Comparison of ENCODE assay signal across 15 cellular contexts in the genomic region with DNA sequence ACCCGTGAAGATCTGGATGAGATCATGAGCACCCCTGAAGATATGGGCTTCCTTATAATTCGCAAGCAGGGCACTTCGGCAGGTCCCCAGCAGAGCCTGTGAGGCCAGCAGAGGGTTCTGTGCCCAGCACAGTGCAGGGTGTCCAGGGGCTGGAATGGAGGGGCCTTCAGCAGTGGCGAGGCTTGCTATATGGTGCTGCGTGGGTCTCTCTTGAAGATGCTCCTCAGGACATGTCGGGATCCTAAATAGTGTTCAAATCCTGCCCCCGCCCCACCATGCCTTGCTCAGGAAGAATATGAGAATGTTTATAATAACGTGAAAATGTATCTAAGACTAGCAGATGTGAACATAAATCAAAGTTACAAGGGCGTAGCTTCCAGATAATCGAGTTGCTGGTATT.
DNase-seq lines count a peak whose midpoint lies in the region; ATAC-seq and TF ChIP-seq lines count a peak whose summit lies in the region.
"Had no signal": no experiment of that assay in that cellular context is flagged by ENCODE, and none has a peak within 500 bp of the region (broad histone marks: within the 10 kb centered on the region; RNA-seq: fewer than 3 reads in every experiment).

No MANE protein-coding gene starts in this region.

- no peak overlapping the region for H3K4me3 Mint-ChIP-seq in central memory CD8-positive, alpha-beta T cell
- H3K4me3 Mint-ChIP-seq in natural killer cell treated with Interleukin-12 subunit alpha and Interleukin-12 subunit beta and Interleukin-15 and Interleukin-18, amount 100 ng/mL, for 72 hours, result no peak overlapping the region
- H3K4me3 Mint-ChIP-seq: naive B cell had no signal

- no peaks in the 10 kb centered on the region for H3K9me3 Mint-ChIP-seq in central memory CD8-positive, alpha-beta T cell
- no peaks in the 10 kb centered on the region for H3K9me3 Mint-ChIP-seq in natural killer cell treated with Interleukin-12 subunit alpha and Interleukin-12 subunit beta and Interleukin-15 and Interleukin-18, amount 100 ng/mL, for 72 hours
- H3K9me3 Mint-ChIP-seq: naive B cell had no signal

- H3K9me3 ChIP-seq in heart left ventricle, result no peaks in the 10 kb centered on the region
- H3K9me3 ChIP-seq in uterus, result no peaks in the 10 kb centered on the region
- H3K9me3 ChIP-seq in testis, result no peaks in the 10 kb centered on the region
- no peaks in the 10 kb centered on the region for H3K9me3 ChIP-seq in left lung
- H3K9me3 ChIP-seq: Peyer's patch had no signal

- H3K27me3 Mint-ChIP-seq in central memory CD8-positive, alpha-beta T cell, result no peaks in the 10 kb centered on the region
- H3K27me3 Mint-ChIP-seq in natural killer cell treated with Interleukin-12 subunit alpha and Interleukin-12 subunit beta and Interleukin-15 and Interleukin-18, amount 100 ng/mL, for 72 hours, result no peaks in the 10 kb centered on the region
- H3K27me3 Mint-ChIP-seq: naive B cell had no signal

- H3K27ac Mint-ChIP-seq in central memory CD8-positive, alpha-beta T cell (ENCODE audit: low read depth), result peak overlapping the region; percentile 24
- peak overlapping the region; percentile 18 to 49 for H3K27ac Mint-ChIP-seq in natural killer cell treated with Interleukin-12 subunit alpha and Interleukin-12 subunit beta and Interleukin-15 and Interleukin-18, amount 100 ng/mL, for 72 hours

- TF ChIP-seq CTCF in heart left ventricle (IDR thresholded peaks at IDR 0.05) (no peak), uterus (IDR thresholded peaks at IDR 0.05) (no peak), foreskin keratinocyte (conservative IDR thresholded peaks at IDR 0.05) (no peak), testis (IDR thresholded peaks at IDR 0.05) (no peak), left lung (IDR thresholded peaks at IDR 0.05) (no peak)

- H3K27me3 ChIP-seq in heart left ventricle (no peaks in the 10 kb centered on the region), uterus (no peaks in the 10 kb centered on the region), foreskin keratinocyte (no peaks in the 10 kb centered on the region), testis (no peaks in the 10 kb centered on the region), left lung (no peaks in the 10 kb centered on the region)
- H3K27me3 ChIP-seq: Peyer's patch had no signal

- H3K4me1 ChIP-seq in heart left ventricle (peaks cover 8 to 100% (median 89%) of the 10 kb centered on the region in 12 donors), uterus (peaks cover 13 to 26% of the 10 kb centered on the region in 2 donors), foreskin keratinocyte (no peaks in the 10 kb centered on the region), testis (peaks cover 9% of the 10 kb centered on the region), left lung (peaks cover 26 to 91% of the 10 kb centered on the region in 2 donors)

- H3K27ac ChIP-seq in heart left ventricle (peak overlapping the region in 11 of 12 donors; percentile 23 to 86 (median 81)), uterus (peak overlapping the region; percentile 80 to 91), foreskin keratinocyte (no peak overlapping the region), testis (no peak overlapping the region), left lung (no peak overlapping the region)

- H3K36me3 ChIP-seq in heart left ventricle, result peaks cover 0 to 51% (median 12%) of the 10 kb centered on the region in 9 donors
- no peaks in the 10 kb centered on the region for H3K36me3 ChIP-seq in uterus
- H3K36me3 ChIP-seq in testis (ENCODE audit: low read depth, missing control alignments), result no peaks in the 10 kb centered on the region
- H3K36me3 ChIP-seq in left lung, result peaks cover 0 to 47% of the 10 kb centered on the region in 2 donors

- intact Hi-C loops in heart left ventricle (cut with DNase I), result loop anchor here in 5 of 10 donors (2.0 to 10.0 kb wide), 4 partner anchors 35 to 223 kb away; no protein-coding TSS in a partner anchor
- intact Hi-C loops in cardiac septum (cut with DNase I), result no loop called here
- intact Hi-C loops in uterus (cut with DNase I; ENCODE audit: low total_unique reads), result no loop called here
- intact Hi-C loops in testis (cut with DNase I; ENCODE audit: low total_unique reads), result no loop called here
- intact Hi-C loops in left lung (cut with DNase I), result no loop called here

- TF ChIP-seq POLR2A in heart left ventricle (IDR thresholded peaks at IDR 0.05) (no peak), uterus (IDR thresholded peaks at IDR 0.05) (no peak), testis (IDR thresholded peaks at IDR 0.05) (no peak)

- WGBS in heart left ventricle, 4 donors, result 92 to 94% (median 93%) methylated on average over 10 of the region's 10 CpGs
- WGBS in testis, 2 donors, result 88 to 92% methylated on average over 9 to 10 of the region's 10 CpGs

- peaks cover 29% of the 10 kb centered on the region for H3K36me3 Mint-ChIP-seq in central memory CD8-positive, alpha-beta T cell (ENCODE audit: insufficient read depth)
- H3K36me3 Mint-ChIP-seq in natural killer cell treated with Interleukin-12 subunit alpha and Interleukin-12 subunit beta and Interleukin-15 and Interleukin-18, amount 100 ng/mL, for 72 hours, result peaks cover 4% of the 10 kb centered on the region
- H3K36me3 Mint-ChIP-seq: naive B cell had no signal

- peaks cover 72% of the 10 kb centered on the region for H3K4me1 Mint-ChIP-seq in central memory CD8-positive, alpha-beta T cell
- peaks cover 35 to 41% of the 10 kb centered on the region in 2 donors for H3K4me1 Mint-ChIP-seq in natural killer cell treated with Interleukin-12 subunit alpha and Interleukin-12 subunit beta and Interleukin-15 and Interleukin-18, amount 100 ng/mL, for 72 hours (ENCODE audit: low read depth in 2 of 2)

- H3K4me3 ChIP-seq in heart left ventricle (no peak overlapping the region), uterus (no peak overlapping the region), testis (no peak overlapping the region), left lung (no peak overlapping the region)
- H3K4me3 ChIP-seq: Peyer's patch had no signal

- ATAC-seq in heart left ventricle (no peak), foreskin keratinocyte (no peak), left lung (no peak)
- ATAC-seq in central memory CD8-positive, alpha-beta T cell (replicated peaks; ENCODE audit: extremely low read depth, poor library complexity, severe bottlenecking), result no peak
- no peak for ATAC-seq in natural killer cell treated with Interleukin-12 subunit alpha and Interleukin-12 subunit beta and Interleukin-15 and Interleukin-18, amount 100 ng/mL, for 72 hours
- ATAC-seq: stimulated activated naive CD8-positive, alpha-beta T cell treated with anti-CD3 and anti-CD28 coated beads, Interleukin-15, Interleukin-2, amounts not matched to agents 100 U/mL and 50 U/mL, for 24 hours had no signal

- DNase-seq in heart left ventricle (no peak), cardiac septum (ENCODE audit: low spot score) (no peak), uterus (no peak), foreskin keratinocyte (no peak), testis (no peak), left lung (no peak)
- DNase-seq in central memory CD8-positive, alpha-beta T cell (ENCODE audit: low spot score in 2 of 2), result no peak
- DNase-seq in natural killer cell treated with Interleukin-12 subunit alpha and Interleukin-12 subunit beta and Interleukin-15 and Interleukin-18, amount 100 ng/mL, for 72 hours (ENCODE audit: low spot score), result no peak
- DNase-seq: COR-L47; foreskin melanocyte; naive B cell; NCI-H1436 treated with DMSO at 0.1 percent for 48 hours; NCI-H2227 treated with DMSO at 0.1 percent for 48 hours; Peyer's patch; stimulated activated naive CD8-positive, alpha-beta T cell treated with anti-CD3 and anti-CD28 coated beads, Interleukin-15, Interleukin-2, amounts not matched to agents 100 U/mL and 50 U/mL, for 24 hours had no signal

Comparison
In these comparisons a context has a peak if more than half of its experiments do, and no peak if none do; other contexts are left out.
1. H3K27ac ChIP-seq: peak in heart left ventricle (11 of 12) and uterus (2 of 2); none in foreskin keratinocyte (single experiment), testis (0 of 2) and left lung (0 of 2).